Comparison of ENCODE assay signal across 1 cellular context in the genomic region with DNA sequence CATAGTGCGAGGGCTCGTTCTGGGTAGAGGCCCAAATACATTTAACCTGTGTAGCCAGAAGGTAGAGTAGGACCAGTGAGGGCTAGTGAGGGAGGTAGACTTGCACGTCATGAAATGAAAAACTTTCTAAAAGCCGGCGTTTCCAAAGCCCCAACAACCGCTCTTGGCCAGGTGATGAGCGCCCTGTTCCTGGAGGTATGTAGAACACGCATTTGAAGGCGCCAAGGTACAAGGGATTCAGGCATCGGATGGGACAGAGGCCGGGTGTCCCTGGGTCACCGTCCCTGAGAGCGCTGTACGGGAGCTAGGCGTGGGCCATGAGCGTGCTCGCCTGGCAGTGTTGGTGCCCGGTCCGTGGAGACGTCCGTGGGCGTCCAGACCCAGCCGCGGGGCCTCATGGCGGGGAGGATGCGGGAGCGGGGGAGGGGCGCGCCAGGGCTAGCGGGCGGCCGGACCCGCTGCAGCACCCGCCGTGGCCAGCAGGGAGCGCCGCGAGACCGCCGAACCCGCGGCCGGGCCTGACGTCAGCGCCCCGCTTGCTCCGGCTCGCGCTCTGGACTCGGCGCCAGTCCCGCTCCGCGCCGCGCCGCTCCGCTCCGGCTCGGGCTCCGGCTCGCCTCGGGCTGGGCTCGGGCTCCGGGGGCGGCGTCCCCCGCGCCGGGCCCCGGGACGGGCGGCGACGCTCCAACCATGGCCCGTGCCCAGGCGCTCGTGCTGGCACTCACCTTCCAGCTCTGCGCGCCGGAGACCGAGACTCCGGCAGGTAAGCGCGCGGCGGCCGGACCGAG.
TF ChIP-seq lines count a peak whose summit lies in the region.

A gene (plus strand): TSS at position 568 of the 788 bp plus-strand sequence. CDS start 123 bp downstream, at position 691.

TF ChIP-seq in HepG2, 621 proteins besides CTCF, POLR2A, EP300 and RAD21 (continued from another document and continues in another):
- TF ChIP-seq TBL1XR1 (IDR thresholded peaks at IDR 0.05; ENCODE audit: borderline replicate concordance, low read length, partially characterized antibody) (no peak), MAF1 (CRISPR knock-in tag; IDR thresholded peaks at IDR 0.05; ENCODE audit: borderline replicate concordance) (no peak), KLF15 (CRISPR knock-in tag; IDR thresholded peaks at IDR 0.05; ENCODE audit: borderline replicate concordance) (no peak), FOSL1 (CRISPR knock-in tag; IDR thresholded peaks at IDR 0.05; ENCODE audit: borderline replicate concordance) (no peak), ZNF879 (CRISPR knock-in tag; IDR thresholded peaks at IDR 0.05) (no peak), NFE2L2 (IDR thresholded peaks at IDR 0.05; ENCODE audit: low read length) (no peak), ZNF878 (CRISPR knock-in tag; IDR thresholded peaks at IDR 0.05) (no peak), ZFX (CRISPR knock-in tag; IDR thresholded peaks at IDR 0.05; ENCODE audit: low read depth) (0 out of 2 replicates have a peak, but pooled peaks have one; percentile 27), SALL1 (CRISPR knock-in tag; IDR thresholded peaks at IDR 0.05) (0 out of 2 replicates have a peak, but pooled peaks have one; percentile 11), KDM3A (CRISPR knock-in tag; IDR thresholded peaks at IDR 0.05; ENCODE audit: low read depth) (no peak), TSC22D2 (CRISPR knock-in tag; IDR thresholded peaks at IDR 0.05; ENCODE audit: borderline replicate concordance) (no peak), KDM6A (CRISPR knock-in tag; IDR thresholded peaks at IDR 0.05; ENCODE audit: low read depth) (no peak), ZNF3 (CRISPR knock-in tag; IDR thresholded peaks at IDR 0.05) (no peak), PRPF4 (IDR thresholded peaks at IDR 0.05; ENCODE audit: low read depth, low read length, poor library complexity, severe bottlenecking) (no peak), NFRKB (IDR thresholded peaks at IDR 0.05) (no peak), RBAK (CRISPR knock-in tag; IDR thresholded peaks at IDR 0.05) (no peak), SIX1 (CRISPR knock-in tag; IDR thresholded peaks at IDR 0.05; ENCODE audit: borderline replicate concordance) (no peak), CEBPG (CRISPR knock-in tag; IDR thresholded peaks at IDR 0.05) (no peak), ZSCAN30 (CRISPR knock-in tag; IDR thresholded peaks at IDR 0.05) (no peak), CBX5 (CRISPR knock-in tag; IDR thresholded peaks at IDR 0.05; ENCODE audit: borderline replicate concordance) (no peak), SSRP1 (CRISPR knock-in tag; IDR thresholded peaks at IDR 0.05) (no peak), FOXA1 (IDR thresholded peaks at IDR 0.05) (no peak), FOXA1 (CRISPR knock-in tag; IDR thresholded peaks at IDR 0.05) (no peak), ZFP62 (CRISPR knock-in tag; IDR thresholded peaks at IDR 0.05) (no peak), ZNF614 (CRISPR knock-in tag; IDR thresholded peaks at IDR 0.05; ENCODE audit: borderline replicate concordance) (0 out of 2 replicates have a peak, but pooled peaks have one; percentile 13), SYNCRIP (IDR thresholded peaks at IDR 0.05; ENCODE audit: insufficient read depth, low read depth, low read length) (no peak), JUND (CRISPR knock-in tag; IDR thresholded peaks at IDR 0.05) (0 out of 2 replicates have a peak, but pooled peaks have one; percentile 2), IRX3 (CRISPR knock-in tag; IDR thresholded peaks at IDR 0.05; ENCODE audit: borderline replicate concordance, low read depth) (0 out of 2 replicates have a peak, but pooled peaks have one; percentile 61), HNRNPLL (IDR thresholded peaks at IDR 0.05; ENCODE audit: low read depth, low read length, poor library complexity, severe bottlenecking) (no peak), ZNF446 (CRISPR knock-in tag; IDR thresholded peaks at IDR 0.05) (no peak), TGIF2 (CRISPR knock-in tag; IDR thresholded peaks at IDR 0.05) (no peak), TP53 (CRISPR knock-in tag; conservative IDR thresholded peaks at IDR 0.05) (no peak), NR3C1 (CRISPR knock-in tag; IDR thresholded peaks at IDR 0.05) (no peak), HHEX (CRISPR knock-in tag; IDR thresholded peaks at IDR 0.05) (no peak), CCDC6 (CRISPR knock-in tag; IDR thresholded peaks at IDR 0.05) (no peak), SIX4 (CRISPR knock-in tag; IDR thresholded peaks at IDR 0.05) (no peak)
- TF ChIP-seq, protein P1, sequence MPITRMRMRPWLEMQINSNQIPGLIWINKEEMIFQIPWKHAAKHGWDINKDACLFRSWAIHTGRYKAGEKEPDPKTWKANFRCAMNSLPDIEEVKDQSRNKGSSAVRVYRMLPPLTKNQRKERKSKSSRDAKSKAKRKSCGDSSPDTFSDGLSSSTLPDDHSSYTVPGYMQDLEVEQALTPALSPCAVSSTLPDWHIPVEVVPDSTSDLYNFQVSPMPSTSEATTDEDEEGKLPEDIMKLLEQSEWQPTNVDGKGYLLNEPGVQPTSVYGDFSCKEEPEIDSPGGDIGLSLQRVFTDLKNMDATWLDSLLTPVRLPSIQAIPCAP (CRISPR knock-in tag; IDR thresholded peaks at IDR 0.05; ENCODE audit: low read depth): no peak
- TF ChIP-seq, protein P2, sequence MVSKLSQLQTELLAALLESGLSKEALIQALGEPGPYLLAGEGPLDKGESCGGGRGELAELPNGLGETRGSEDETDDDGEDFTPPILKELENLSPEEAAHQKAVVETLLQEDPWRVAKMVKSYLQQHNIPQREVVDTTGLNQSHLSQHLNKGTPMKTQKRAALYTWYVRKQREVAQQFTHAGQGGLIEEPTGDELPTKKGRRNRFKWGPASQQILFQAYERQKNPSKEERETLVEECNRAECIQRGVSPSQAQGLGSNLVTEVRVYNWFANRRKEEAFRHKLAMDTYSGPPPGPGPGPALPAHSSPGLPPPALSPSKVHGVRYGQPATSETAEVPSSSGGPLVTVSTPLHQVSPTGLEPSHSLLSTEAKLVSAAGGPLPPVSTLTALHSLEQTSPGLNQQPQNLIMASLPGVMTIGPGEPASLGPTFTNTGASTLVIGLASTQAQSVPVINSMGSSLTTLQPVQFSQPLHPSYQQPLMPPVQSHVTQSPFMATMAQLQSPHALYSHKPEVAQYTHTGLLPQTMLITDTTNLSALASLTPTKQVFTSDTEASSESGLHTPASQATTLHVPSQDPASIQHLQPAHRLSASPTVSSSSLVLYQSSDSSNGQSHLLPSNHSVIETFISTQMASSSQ (IDR thresholded peaks at IDR 0.05; ENCODE audit: low read depth): no peak
- TF ChIP-seq, protein P2 (CRISPR knock-in tag; IDR thresholded peaks at IDR 0.05; ENCODE audit: borderline replicate concordance): no peak
- TF ChIP-seq, protein P3, sequence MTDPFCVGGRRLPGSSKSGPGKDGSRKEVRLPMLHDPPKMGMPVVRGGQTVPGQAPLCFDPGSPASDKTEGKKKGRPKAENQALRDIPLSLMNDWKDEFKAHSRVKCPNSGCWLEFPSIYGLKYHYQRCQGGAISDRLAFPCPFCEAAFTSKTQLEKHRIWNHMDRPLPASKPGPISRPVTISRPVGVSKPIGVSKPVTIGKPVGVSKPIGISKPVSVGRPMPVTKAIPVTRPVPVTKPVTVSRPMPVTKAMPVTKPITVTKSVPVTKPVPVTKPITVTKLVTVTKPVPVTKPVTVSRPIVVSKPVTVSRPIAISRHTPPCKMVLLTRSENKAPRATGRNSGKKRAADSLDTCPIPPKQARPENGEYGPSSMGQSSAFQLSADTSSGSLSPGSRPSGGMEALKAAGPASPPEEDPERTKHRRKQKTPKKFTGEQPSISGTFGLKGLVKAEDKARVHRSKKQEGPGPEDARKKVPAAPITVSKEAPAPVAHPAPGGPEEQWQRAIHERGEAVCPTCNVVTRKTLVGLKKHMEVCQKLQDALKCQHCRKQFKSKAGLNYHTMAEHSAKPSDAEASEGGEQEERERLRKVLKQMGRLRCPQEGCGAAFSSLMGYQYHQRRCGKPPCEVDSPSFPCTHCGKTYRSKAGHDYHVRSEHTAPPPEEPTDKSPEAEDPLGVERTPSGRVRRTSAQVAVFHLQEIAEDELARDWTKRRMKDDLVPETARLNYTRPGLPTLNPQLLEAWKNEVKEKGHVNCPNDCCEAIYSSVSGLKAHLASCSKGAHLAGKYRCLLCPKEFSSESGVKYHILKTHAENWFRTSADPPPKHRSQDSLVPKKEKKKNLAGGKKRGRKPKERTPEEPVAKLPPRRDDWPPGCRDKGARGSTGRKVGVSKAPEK (CRISPR knock-in tag; IDR thresholded peaks at IDR 0.05; ENCODE audit: borderline replicate concordance): no peak
- TF ChIP-seq, protein P4, sequence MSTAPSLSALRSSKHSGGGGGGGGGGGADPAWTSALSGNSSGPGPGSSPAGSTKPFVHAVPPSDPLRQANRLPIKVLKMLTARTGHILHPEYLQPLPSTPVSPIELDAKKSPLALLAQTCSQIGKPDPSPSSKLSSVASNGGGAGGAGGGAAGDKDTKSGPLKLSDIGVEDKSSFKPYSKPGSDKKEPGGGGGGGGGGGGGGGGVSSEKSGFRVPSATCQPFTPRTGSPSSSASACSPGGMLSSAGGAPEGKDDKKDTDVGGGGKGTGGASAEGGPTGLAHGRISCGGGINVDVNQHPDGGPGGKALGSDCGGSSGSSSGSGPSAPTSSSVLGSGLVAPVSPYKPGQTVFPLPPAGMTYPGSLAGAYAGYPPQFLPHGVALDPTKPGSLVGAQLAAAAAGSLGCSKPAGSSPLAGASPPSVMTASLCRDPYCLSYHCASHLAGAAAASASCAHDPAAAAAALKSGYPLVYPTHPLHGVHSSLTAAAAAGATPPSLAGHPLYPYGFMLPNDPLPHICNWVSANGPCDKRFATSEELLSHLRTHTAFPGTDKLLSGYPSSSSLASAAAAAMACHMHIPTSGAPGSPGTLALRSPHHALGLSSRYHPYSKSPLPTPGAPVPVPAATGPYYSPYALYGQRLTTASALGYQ (CRISPR knock-in tag; IDR thresholded peaks at IDR 0.05): no peak
- TF ChIP-seq, protein P5, sequence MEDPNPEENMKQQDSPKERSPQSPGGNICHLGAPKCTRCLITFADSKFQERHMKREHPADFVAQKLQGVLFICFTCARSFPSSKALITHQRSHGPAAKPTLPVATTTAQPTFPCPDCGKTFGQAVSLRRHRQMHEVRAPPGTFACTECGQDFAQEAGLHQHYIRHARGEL (CRISPR knock-in tag; IDR thresholded peaks at IDR 0.05): no peak
- TF ChIP-seq, protein P6, sequence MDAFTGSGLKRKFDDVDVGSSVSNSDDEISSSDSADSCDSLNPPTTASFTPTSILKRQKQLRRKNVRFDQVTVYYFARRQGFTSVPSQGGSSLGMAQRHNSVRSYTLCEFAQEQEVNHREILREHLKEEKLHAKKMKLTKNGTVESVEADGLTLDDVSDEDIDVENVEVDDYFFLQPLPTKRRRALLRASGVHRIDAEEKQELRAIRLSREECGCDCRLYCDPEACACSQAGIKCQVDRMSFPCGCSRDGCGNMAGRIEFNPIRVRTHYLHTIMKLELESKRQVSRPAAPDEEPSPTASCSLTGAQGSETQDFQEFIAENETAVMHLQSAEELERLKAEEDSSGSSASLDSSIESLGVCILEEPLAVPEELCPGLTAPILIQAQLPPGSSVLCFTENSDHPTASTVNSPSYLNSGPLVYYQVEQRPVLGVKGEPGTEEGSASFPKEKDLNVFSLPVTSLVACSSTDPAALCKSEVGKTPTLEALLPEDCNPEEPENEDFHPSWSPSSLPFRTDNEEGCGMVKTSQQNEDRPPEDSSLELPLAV (CRISPR knock-in tag; conservative IDR thresholded peaks at IDR 0.05; ENCODE audit: low read depth): no peak
- TF ChIP-seq, protein P7, sequence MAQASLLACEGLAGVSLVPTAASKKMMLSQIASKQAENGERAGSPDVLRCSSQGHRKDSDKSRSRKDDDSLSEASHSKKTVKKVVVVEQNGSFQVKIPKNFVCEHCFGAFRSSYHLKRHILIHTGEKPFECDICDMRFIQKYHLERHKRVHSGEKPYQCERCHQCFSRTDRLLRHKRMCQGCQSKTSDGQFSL (CRISPR knock-in tag; IDR thresholded peaks at IDR 0.05): no peak
- TF ChIP-seq, protein P8, sequence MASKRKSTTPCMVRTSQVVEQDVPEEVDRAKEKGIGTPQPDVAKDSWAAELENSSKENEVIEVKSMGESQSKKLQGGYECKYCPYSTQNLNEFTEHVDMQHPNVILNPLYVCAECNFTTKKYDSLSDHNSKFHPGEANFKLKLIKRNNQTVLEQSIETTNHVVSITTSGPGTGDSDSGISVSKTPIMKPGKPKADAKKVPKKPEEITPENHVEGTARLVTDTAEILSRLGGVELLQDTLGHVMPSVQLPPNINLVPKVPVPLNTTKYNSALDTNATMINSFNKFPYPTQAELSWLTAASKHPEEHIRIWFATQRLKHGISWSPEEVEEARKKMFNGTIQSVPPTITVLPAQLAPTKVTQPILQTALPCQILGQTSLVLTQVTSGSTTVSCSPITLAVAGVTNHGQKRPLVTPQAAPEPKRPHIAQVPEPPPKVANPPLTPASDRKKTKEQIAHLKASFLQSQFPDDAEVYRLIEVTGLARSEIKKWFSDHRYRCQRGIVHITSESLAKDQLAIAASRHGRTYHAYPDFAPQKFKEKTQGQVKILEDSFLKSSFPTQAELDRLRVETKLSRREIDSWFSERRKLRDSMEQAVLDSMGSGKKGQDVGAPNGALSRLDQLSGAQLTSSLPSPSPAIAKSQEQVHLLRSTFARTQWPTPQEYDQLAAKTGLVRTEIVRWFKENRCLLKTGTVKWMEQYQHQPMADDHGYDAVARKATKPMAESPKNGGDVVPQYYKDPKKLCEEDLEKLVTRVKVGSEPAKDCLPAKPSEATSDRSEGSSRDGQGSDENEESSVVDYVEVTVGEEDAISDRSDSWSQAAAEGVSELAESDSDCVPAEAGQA (IDR thresholded peaks at IDR 0.05; ENCODE audit: low read depth): no peak
- TF ChIP-seq, protein P8 (CRISPR knock-in tag; IDR thresholded peaks at IDR 0.05; ENCODE audit: borderline replicate concordance): no peak
